8 cellular contexts compared by ENCODE assay signal in genomic region chr9:112750111-112750766, GRCh38. TPM values are rescaled to one million over a fixed set of nuclear protein-coding genes. Genes with fewer than 3 reads are reported as not detected.
DNase-seq lines count a peak whose midpoint lies in the region; ATAC-seq and TF ChIP-seq lines count a peak whose summit lies in the region.

Gene SNX30, plus strand, starts transcription at chr9:112750760. Its CDS starts 242 bp downstream, at chr9:112751002.

- no peaks in the 10 kb centered on the region for H3K9me3 Mint-ChIP-seq in endothelial cell (ENCODE audit: unreplicated experiment)
- no peaks in the 10 kb centered on the region for H3K9me3 Mint-ChIP-seq in mesothelial cell of epicardium

- no peak for TF ChIP-seq CTCF in endothelial cell (IDR thresholded peaks at IDR 0.05; ENCODE audit: unreplicated experiment)
- no peak for TF ChIP-seq CTCF in mesothelial cell of epicardium (IDR thresholded peaks at IDR 0.05; ENCODE audit: unreplicated experiment)

- H3K27me3 Mint-ChIP-seq in endothelial cell (ENCODE audit: unreplicated experiment): peaks cover 14% of the 10 kb centered on the region
- H3K27me3 Mint-ChIP-seq in mesothelial cell of epicardium (ENCODE audit: low read depth): no peaks in the 10 kb centered on the region

- ATAC-seq in GM19455 (IDR thresholded peaks at IDR 0.05; ENCODE audit: unreplicated experiment): peak; percentile 79

- DNase-seq in COLO668 (lab: John Stamatoyannopoulos, UW; ENCODE audit: unreplicated experiment) (peak; percentile 94), HK-2 (ENCODE audit: unreplicated experiment) (peak; percentile 90), NOMO-1 treated with dmso at 0.1 percent for 144 hours (lab: John Stamatoyannopoulos, UW; ENCODE audit: unreplicated experiment) (peak; percentile 83), endothelial cell (ENCODE audit: low spot score) (peak; percentile 83), mesothelial cell of epicardium (ENCODE audit: low spot score in 2 of 2, unreplicated experiment in 2 of 2) (peak; percentile 76 to 87)
- DNase-seq in activated CD8-positive, alpha-beta memory T cell treated with anti-CD3 and anti-CD28 coated beads, Interleukin-2, amount 50 U/mL, for 48 hours: peak; percentile 83
- peak; percentile 51 to 70 for DNase-seq in stimulated activated CD8-positive, alpha-beta memory T cell treated with anti-CD3 and anti-CD28 coated beads, Interleukin-15, amount 100 ng/mL, for 4 hours (ENCODE audit: low read depth in 2 of 2)

- H3K4me3 Mint-ChIP-seq in endothelial cell (ENCODE audit: unreplicated experiment) (peak within 1 kb of the TSS; percentile 92), mesothelial cell of epicardium (peak within 1 kb of the TSS; percentile 94)

- H3K36me3 Mint-ChIP-seq in endothelial cell (ENCODE audit: low read depth, unreplicated experiment): peaks cover 5% of the 10 kb centered on the region
- H3K36me3 Mint-ChIP-seq in mesothelial cell of epicardium: no peaks in the 10 kb centered on the region

- peaks cover 16% of the 10 kb centered on the region for H3K4me1 Mint-ChIP-seq in endothelial cell (ENCODE audit: unreplicated experiment)
- peaks cover 36% of the 10 kb centered on the region for H3K4me1 Mint-ChIP-seq in mesothelial cell of epicardium

- H3K27ac Mint-ChIP-seq in endothelial cell (ENCODE audit: unreplicated experiment) (peak within 1 kb of the TSS; percentile 76), mesothelial cell of epicardium (peak within 1 kb of the TSS; percentile 82)

RNA-seq across cellular contexts. Expression of gene SNX30, which starts in this region (rescaled TPM):
- 12.8 TPM for total RNA-seq in endothelial cell (ENCODE audit: unreplicated experiment)
- 11.8 to 12.7 TPM (median 12.7 TPM) in 3 replicates for total RNA-seq in mesothelial cell of epicardium

Comparison
In these comparisons a context has a peak if more than half of its experiments do, and no peak if none do; other contexts are left out.
1. Peak in every context shown above with its lines: DNase-seq and ATAC-seq.